In genomic region chr9:97889941-97890557, GRCh38 we compare ENCODE assay signal across 8 cellular contexts. TPM values are rescaled to one million over a fixed set of nuclear protein-coding genes. Genes with fewer than 3 reads are reported as not detected.
A peak's percentile ranks its signal among the peaks of the same experiment; 100 is the strongest.
DNase-seq lines count a peak whose midpoint lies in the region; ATAC-seq, FAIRE-seq and TF ChIP-seq lines count a peak whose summit lies in the region.

No MANE protein-coding gene starts in this region.

- FAIRE-seq in K562 (lab: Jason Lieb, UNC): peak; percentile 70
- FAIRE-seq in urothelium cell line (lab: Jason Lieb, UNC): no peak

- H2BK12ac ChIP-seq in mesenchymal stem cell (ENCODE audit: low read length in 2 of 2): no peak overlapping the region

- peaks cover 2% of the 10 kb centered on the region for H3K9me3 ChIP-seq in right cardiac atrium (ENCODE audit: control insufficient read depth, low read length)
- H3K9me3 ChIP-seq in T-helper 17 cell (ENCODE audit: control insufficient read depth, low read length, poor library complexity, severe bottlenecking): no peaks in the 10 kb centered on the region
- no peaks in the 10 kb centered on the region; the same call in 1 of the 2 replicates for H3K9me3 ChIP-seq in K562 (replicated peaks; ENCODE audit: control insufficient read depth, insufficient read depth, low read depth, low read length)
- H3K9me3 ChIP-seq in mesenchymal stem cell (ENCODE audit: control insufficient read depth, low read length): peaks cover 9% of the 10 kb centered on the region

- peaks cover 3% of the 10 kb centered on the region for H3K36me3 Mint-ChIP-seq in T-helper 17 cell (ENCODE audit: low read depth)

- no peaks in the 10 kb centered on the region for H4K20me1 ChIP-seq in K562 (replicated peaks; ENCODE audit: control insufficient read depth, insufficient read depth, low read length)

- H2BK15ac ChIP-seq in mesenchymal stem cell (ENCODE audit: low read depth, poor library complexity, severe bottlenecking): no peak overlapping the region

- H3K36me3 ChIP-seq in K562 (ENCODE audit: control insufficient read depth, insufficient read depth, low read length) (no peaks in the 10 kb centered on the region), mesenchymal stem cell (ENCODE audit: control insufficient read depth in 1 of 2, insufficient read depth in 2 of 2, low read depth in 1 of 2, low read length in 2 of 2) (no peaks in the 10 kb centered on the region)

- H3K4ac ChIP-seq in mesenchymal stem cell (ENCODE audit: low read depth in 1 of 2, low read length in 2 of 2): no peak overlapping the region

- H3K23ac ChIP-seq in mesenchymal stem cell (ENCODE audit: low read length in 2 of 2): no peak overlapping the region

- H3K14ac ChIP-seq in mesenchymal stem cell (ENCODE audit: low read length in 2 of 2): no peak overlapping the region

- POLR2A ChIA-PET in K562 (lab: Yijun Ruan, JAX): interaction anchor here (0.6 to 1.5 kb wide), 7 partner anchors 11 to 242 kb away, joined by 3 to 5 read pairs (median 3); no protein-coding TSS in a partner anchor

- H3K4me2 ChIP-seq in K562 (ENCODE audit: insufficient read depth, low read length) (no peak overlapping the region), mesenchymal stem cell (ENCODE audit: low read length, poor library complexity, severe bottlenecking) (no peak overlapping the region)

- intact Hi-C loops in Right ventricle myocardium inferior (cut with DNase I): no loop called here
- intact Hi-C loops in right cardiac atrium (cut with DNase I): loop anchor here in 1 of 4 donors (10.0 kb wide), 1 partner anchor 175 kb away; no protein-coding TSS in a partner anchor
- intact Hi-C loops in K562 (cut with micrococcal nuclease): loop anchor here (10.0 kb wide), 1 partner anchor 425 kb away; no protein-coding TSS in a partner anchor

- H4K8ac ChIP-seq in mesenchymal stem cell (ENCODE audit: low read length): no peak overlapping the region

- H3K27ac ChIP-seq in right cardiac atrium (ENCODE audit: low read length): no peak overlapping the region
- no peak overlapping the region for H3K27ac ChIP-seq in K562 (ENCODE audit: extremely low read depth, low read depth, low read length)
- no peak overlapping the region for H3K27ac ChIP-seq in mesenchymal stem cell (ENCODE audit: low read length, poor library complexity, severe bottlenecking)

- H3K4me1 ChIP-seq in right cardiac atrium (ENCODE audit: control insufficient read depth, insufficient read depth, low read length) (no peaks in the 10 kb centered on the region), K562 (replicated peaks in 1 of 2; ENCODE audit: control insufficient read depth in 2 of 2, insufficient read depth in 2 of 2, low read length in 2 of 2) (no peaks in the 10 kb centered on the region), mesenchymal stem cell (ENCODE audit: control insufficient read depth, insufficient read depth, low read depth, low read length) (peaks cover 4% of the 10 kb centered on the region)

- H2BK5ac ChIP-seq in mesenchymal stem cell (ENCODE audit: low read depth, low read length, poor library complexity, severe bottlenecking): no peak overlapping the region

- peak; percentile 16 for ATAC-seq in Right ventricle myocardium inferior
- no peak for ATAC-seq in right cardiac atrium
- peak; percentile 77 for ATAC-seq in T-helper 17 cell
- ATAC-seq in K562: peak; percentile 92
- ATAC-seq in GM21528 (IDR thresholded peaks at IDR 0.05; ENCODE audit: low FRiP score, unreplicated experiment): no peak

- H3K9ac ChIP-seq in K562 (ENCODE audit: insufficient read depth in 1 of 2, low read depth in 2 of 2, low read length in 2 of 2): no peak overlapping the region
- no peak overlapping the region for H3K9ac ChIP-seq in mesenchymal stem cell (ENCODE audit: low read length)

- no peak overlapping the region for H3K4me3 ChIP-seq in right cardiac atrium (ENCODE audit: low read length)
- H3K4me3 ChIP-seq in K562: no peak overlapping the region
- no peak overlapping the region for H3K4me3 ChIP-seq in mesenchymal stem cell (ENCODE audit: insufficient read depth in 1 of 2, low read depth in 1 of 2, low read length in 2 of 2)

- no TSS peak for BruUV-seq in K562 (replicated peaks; lab: Mats Ljungman, UMichigan)

- peak overlapping the region; percentile 19 for H3K27ac Mint-ChIP-seq in T-helper 17 cell

- H2AFZ ChIP-seq in K562 (ENCODE audit: low read depth, low read length) (peak overlapping the region; percentile 53; the same call in 1 of the 2 replicates), mesenchymal stem cell (ENCODE audit: low read depth, low read length) (no peak overlapping the region)

- no peaks in the 10 kb centered on the region for H3K79me1 ChIP-seq in mesenchymal stem cell (replicated peaks; ENCODE audit: low read length, poor library complexity, severe bottlenecking)

- no peak overlapping the region for H2AK5ac ChIP-seq in mesenchymal stem cell (ENCODE audit: low read length, severe bottlenecking)

- no peak overlapping the region for H3K18ac ChIP-seq in mesenchymal stem cell (ENCODE audit: low read depth in 1 of 2, low read length in 2 of 2)

- H3K27me3 Mint-ChIP-seq in T-helper 17 cell: no peaks in the 10 kb centered on the region

- in situ Hi-C loops in K562 (cut with MboI): loop anchor here (10.0 kb wide), 1 partner anchor 165 kb away; no protein-coding TSS in a partner anchor

- no peak for DNase-seq in Right ventricle myocardium inferior (ENCODE audit: missing footprints)
- no peak for DNase-seq in right cardiac atrium
- peak; percentile 41 to 62 (median 44) for DNase-seq in T-helper 17 cell
- DNase-seq in K562 (ENCODE audit: extremely low read depth in 1 of 4, low spot score in 3 of 4): peak; percentile 69 to 83 (median 80)
- DNase-seq in mesenchymal stem cell: peak; percentile 6
- DNase-seq in urothelium cell line (ENCODE audit: low spot score): peak; percentile 43
- DNase-seq in NCI-H1048 (lab: John Stamatoyannopoulos, UW): no peak

- 43% methylated on average over 9 of the region's 9 CpGs for WGBS in right cardiac atrium
- 8% methylated on average over 9 of the region's 9 CpGs for WGBS in K562 (ENCODE audit: insufficient coverage, low coverage, missing lambda C conversion rate)
- WGBS in mesenchymal stem cell: 40% methylated on average over 9 of the region's 9 CpGs

- TF ChIP-seq EP300 in K562 (IDR thresholded peaks at IDR 0.05; ENCODE audit: low read length): no peak

- CTCF ChIA-PET in K562 (lab: Yijun Ruan, JAX; ENCODE audit: low intra/inter-chr PET ratio): interaction anchor here (1.0 to 1.1 kb wide), 2 partner anchors 11 to 374 kb away, joined by 3 read pairs; no protein-coding TSS in a partner anchor

- H2BK120ac ChIP-seq in mesenchymal stem cell (ENCODE audit: low read depth, low read length): no peak overlapping the region

- peaks cover 4% of the 10 kb centered on the region for H3K4me1 Mint-ChIP-seq in T-helper 17 cell

- no peaks in the 10 kb centered on the region for H3K9me1 ChIP-seq in K562 (ENCODE audit: control insufficient read depth, insufficient read depth, low read length)

- H3K4me3 Mint-ChIP-seq in T-helper 17 cell: no peak overlapping the region

- peak in 1 of 2 experiments; percentile 62; a peak in 2 of 4 replicates for TF ChIP-seq RAD21 in K562 (CRISPR knock-in tag; conservative IDR thresholded peaks at IDR 0.05 in 1 of 2, IDR thresholded peaks at IDR 0.05 in 1 of 2)

- no peaks in the 10 kb centered on the region for H3K79me2 ChIP-seq in K562 (ENCODE audit: control insufficient read depth, insufficient read depth, low read length)

- TF ChIP-seq CTCF in K562 (IDR thresholded peaks at IDR 0.05 in 2 of 3, conservative IDR thresholded peaks at IDR 0.05 in 1 of 3; ENCODE audit: insufficient read depth in 2 of 3, low read depth in 1 of 3, low read length in 3 of 3): peak; percentile 83 to 96 (median 85)

- no peaks in the 10 kb centered on the region for H3K27me3 ChIP-seq in right cardiac atrium (ENCODE audit: control insufficient read depth, insufficient read depth)
- peaks cover 15 to 27% of the 10 kb centered on the region in 2 experiments; a peak in 4 of 5 replicates for H3K27me3 ChIP-seq in K562 (ENCODE audit: control insufficient read depth in 2 of 2, insufficient read depth in 2 of 2, low read length in 2 of 2)
- H3K27me3 ChIP-seq in mesenchymal stem cell (ENCODE audit: control insufficient read depth in 1 of 2, insufficient read depth in 1 of 2, low read length in 2 of 2): no peaks in the 10 kb centered on the region

- H4K91ac ChIP-seq in mesenchymal stem cell (ENCODE audit: low read length): no peak overlapping the region

- no peak for TF ChIP-seq POLR2A in K562 (conservative IDR thresholded peaks at IDR 0.05)

RNA-seq across cellular contexts. Expression of gene TRMO, which starts 32.3 kb away (rescaled TPM):
- total RNA-seq in Right ventricle myocardium inferior (6.5 TPM), right cardiac atrium (1 to 10 TPM; 7.7 to 9.5 (median 8.3) TPM), T-helper 17 cell (10 to 100 TPM; 41.2 to 46.3 TPM), K562 (2014; rRNA removed) (16.2 and 16.7 TPM in 2 replicates), K562 (2014; rRNA removed; fragmentation: Illumina TruSeq; extraction: Trizol) (16.2 and 18.4 TPM in 2 replicates), K562 (2015; rRNA removed; fragmentation: Illumina TruSeq; extraction: Trizol) (22.4 and 22.9 TPM in 2 replicates), K562 (2021) (12.2 and 12.5 TPM in 2 replicates)
- polyA plus RNA-seq in right cardiac atrium (5.3 TPM), K562 (2011; rRNA removed) (14.2 and 16.3 TPM in 2 replicates), K562 (2014; fragmentation: Illumina TruSeq; extraction: Trizol) (17.2 and 20.0 TPM in 2 replicates), K562 (2014; fragmentation: Nextera tagmentation; extraction: Ambion mirVana) (10 to 100 TPM in 1 of 2 experiments, 1 to 10 TPM in 1; 5.6 to 12.8 TPM), K562 (2014; rRNA removed) (17.2 and 18.4 TPM in 2 replicates)
- 9.3 and 20.1 TPM in 2 replicates for total RNA-seq in K562 (2011; cell fraction: chromatin; rRNA removed; ENCODE audit: low replicate concordance)
- 6.6 and 6.7 TPM in 2 replicates for total RNA-seq in K562 (2011; cell fraction: nucleolus; rRNA removed)
- total RNA-seq in K562 (2011; cell fraction: nucleoplasm; rRNA removed): 8.8 and 9.2 TPM in 2 replicates
- polyA plus RNA-seq in K562 (2011; cell fraction: cytosol; rRNA removed): 8.2 and 12.4 TPM in 2 replicates
- 10.3 and 14.4 TPM in 2 replicates for polyA plus RNA-seq in K562 (2011; cell fraction: nucleus; rRNA removed)
- polyA plus RNA-seq in K562 (2012): 8.9 and 10.4 TPM in 2 replicates
- polyA minus RNA-seq in K562 (2011; rRNA and poly(A)+ RNA removed): 23.2 and 23.8 TPM in 2 replicates
- polyA minus RNA-seq in K562 (2011; cell fraction: cytosol; rRNA and poly(A)+ RNA removed): 5.8 and 8.6 TPM in 2 replicates
- 5.1 and 8.1 TPM in 2 replicates for polyA minus RNA-seq in K562 (2011; cell fraction: nucleus; rRNA and poly(A)+ RNA removed)
- 9.9 TPM for polyA plus RNA-seq in mesenchymal stem cell (2013, experiment 1 of 2)
- polyA plus RNA-seq in mesenchymal stem cell (2013, experiment 2 of 2): 9.7 TPM

RNA-seq across cellular contexts. Expression of gene FOXE1, which starts 37.0 kb away (rescaled TPM):
- not detected for total RNA-seq in Right ventricle myocardium inferior
- total RNA-seq in right cardiac atrium: not detected
- polyA plus RNA-seq in right cardiac atrium: not detected
- under 1 TPM in 1 of 2 donors, not detected in 1; 0.08 TPM for total RNA-seq in T-helper 17 cell
- not detected in 2 replicates for total RNA-seq in K562 (2011; cell fraction: chromatin; rRNA removed; ENCODE audit: low replicate concordance)
- total RNA-seq in K562 (2011; cell fraction: nucleolus; rRNA removed): not detected in 2 replicates
- total RNA-seq in K562 (2011; cell fraction: nucleoplasm; rRNA removed): not detected in 2 replicates
- not detected in 2 replicates for total RNA-seq in K562 (2014; rRNA removed)
- total RNA-seq in K562 (2014; rRNA removed; fragmentation: Illumina TruSeq; extraction: Trizol): not detected in 2 replicates
- total RNA-seq in K562 (2015; rRNA removed; fragmentation: Illumina TruSeq; extraction: Trizol): not detected in 2 replicates
- total RNA-seq in K562 (2021): not detected in 2 replicates
- not detected in 2 replicates for polyA plus RNA-seq in K562 (2011; rRNA removed)
- not detected in 2 replicates for polyA plus RNA-seq in K562 (2011; cell fraction: cytosol; rRNA removed)
- polyA plus RNA-seq in K562 (2011; cell fraction: nucleus; rRNA removed): not detected in 2 replicates
- polyA plus RNA-seq in K562 (2012): not detected in 2 replicates
- polyA plus RNA-seq in K562 (2014; fragmentation: Illumina TruSeq; extraction: Trizol): not detected in 2 replicates
- polyA plus RNA-seq in K562 (2014; fragmentation: Nextera tagmentation; extraction: Ambion mirVana): not detected
- polyA plus RNA-seq in K562 (2014; rRNA removed): not detected in 2 replicates
- not detected in 2 replicates for polyA minus RNA-seq in K562 (2011; rRNA and poly(A)+ RNA removed)
- not detected in 2 replicates for polyA minus RNA-seq in K562 (2011; cell fraction: cytosol; rRNA and poly(A)+ RNA removed)
- not detected in 2 replicates for polyA minus RNA-seq in K562 (2011; cell fraction: nucleus; rRNA and poly(A)+ RNA removed)
- not detected for polyA plus RNA-seq in mesenchymal stem cell (2013, experiment 1 of 2)
- polyA plus RNA-seq in mesenchymal stem cell (2013, experiment 2 of 2): not detected

RNA-seq across cellular contexts. Expression of gene HEMGN, which starts 47.9 kb away (rescaled TPM):
- total RNA-seq in Right ventricle myocardium inferior (0.11 TPM), right cardiac atrium (not detected), T-helper 17 cell (1 to 10 TPM; 1.3 to 9.0 TPM), K562 (2014; rRNA removed) (107 and 116 TPM in 2 replicates), K562 (2014; rRNA removed; fragmentation: Illumina TruSeq; extraction: Trizol) (182 and 209 TPM in 2 replicates), K562 (2015; rRNA removed; fragmentation: Illumina TruSeq; extraction: Trizol) (54.3 and 56.3 TPM in 2 replicates), K562 (2021) (101 and 104 TPM in 2 replicates)
- polyA plus RNA-seq in right cardiac atrium (not detected), K562 (2011; rRNA removed) (104 and 197 TPM in 2 replicates), K562 (2014; fragmentation: Illumina TruSeq; extraction: Trizol) (183 and 258 TPM in 2 replicates), K562 (2014; fragmentation: Nextera tagmentation; extraction: Ambion mirVana) (100 to 1,000 TPM; 110 to 156 TPM), K562 (2014; rRNA removed) (124 and 137 TPM in 2 replicates)
- 11.3 and 87.8 TPM in 2 replicates for total RNA-seq in K562 (2011; cell fraction: chromatin; rRNA removed; ENCODE audit: low replicate concordance)
- 10.7 and 21.2 TPM in 2 replicates for total RNA-seq in K562 (2011; cell fraction: nucleolus; rRNA removed)
- 28.6 and 33.8 TPM in 2 replicates for total RNA-seq in K562 (2011; cell fraction: nucleoplasm; rRNA removed)
- polyA plus RNA-seq in K562 (2011; cell fraction: cytosol; rRNA removed): 25.0 and 35.1 TPM in 2 replicates
- polyA plus RNA-seq in K562 (2011; cell fraction: nucleus; rRNA removed): 20.7 and 23.5 TPM in 2 replicates
- polyA plus RNA-seq in K562 (2012): 22.3 and 42.9 TPM in 2 replicates
- polyA minus RNA-seq in K562 (2011; rRNA and poly(A)+ RNA removed): 106 and 117 TPM in 2 replicates
- polyA minus RNA-seq in K562 (2011; cell fraction: cytosol; rRNA and poly(A)+ RNA removed): 22.3 and 41.9 TPM in 2 replicates
- 10.1 and 16.6 TPM in 2 replicates for polyA minus RNA-seq in K562 (2011; cell fraction: nucleus; rRNA and poly(A)+ RNA removed)
- not detected for polyA plus RNA-seq in mesenchymal stem cell (2013, experiment 1 of 2)
- not detected for polyA plus RNA-seq in mesenchymal stem cell (2013, experiment 2 of 2)

Comparison
In these comparisons a context has a peak if more than half of its experiments do, and no peak if none do; other contexts are left out.
1. ATAC-seq: peak in Right ventricle myocardium inferior (single experiment), T-helper 17 cell (single experiment) and K562 (single experiment); none in right cardiac atrium (0 of 2) and GM21528 (single experiment).
2. DNase-seq: peak in T-helper 17 cell (3 of 3), K562 (4 of 4), mesenchymal stem cell (single experiment) and urothelium cell line (single experiment); none in Right ventricle myocardium inferior (single experiment), right cardiac atrium (0 of 3) and NCI-H1048 (single experiment).